In the genomic region with DNA sequence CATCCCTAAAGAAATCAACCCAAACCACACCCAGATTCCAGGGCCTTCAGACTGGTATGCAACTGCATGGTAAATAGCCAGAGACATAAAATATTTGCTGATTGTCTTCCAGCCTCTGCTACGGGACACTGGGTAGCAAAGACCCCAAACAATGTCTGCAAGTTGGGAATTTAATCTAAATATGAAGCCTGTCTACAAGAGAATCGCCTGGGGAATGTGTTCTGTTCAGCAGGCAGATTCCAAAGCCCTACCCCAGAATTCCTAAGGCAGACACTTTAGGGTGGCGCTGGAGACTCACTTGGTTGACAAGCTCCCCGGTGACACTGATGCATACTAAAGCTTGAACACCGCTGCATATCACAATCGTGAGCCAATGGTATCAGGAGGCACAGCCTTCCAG, we compare ENCODE assay signal across 20 cellular contexts.
"Had no signal": no experiment of that assay in that cellular context is flagged by ENCODE, and none has a peak within 500 bp of the region (broad histone marks: within the 10 kb centered on the region; RNA-seq: fewer than 3 reads in every experiment).

No MANE protein-coding gene starts in this region.

- DNase-seq: esophagus squamous epithelium; foreskin fibroblast; kidney; left cardiac atrium; left ventricle myocardium inferior; lower lobe of right lung; mesenchymal stem cell; naive thymus-derived CD4-positive, alpha-beta T cell; nephron progenitor cell; posterior cingulate gyrus; stimulated activated CD4-positive, alpha-beta T cell treated with anti-CD3 and anti-CD28 coated beads, Interleukin-2, amount 100 ng/mL, for 24 hours; stimulated activated CD4-positive, alpha-beta T cell treated with anti-CD3 and anti-CD28 coated beads, Interleukin-4, amount 100 ng/mL, for 4 hours; stimulated activated naive CD4-positive, alpha-beta T cell; stomach; substantia nigra; transverse colon had no signal

- H3K36me3 ChIP-seq: esophagus squamous epithelium, left ventricle myocardium inferior, lower lobe of right lung, neutrophil, stomach, thoracic aorta, transverse colon had no signal

- H3K27me3 ChIP-seq: esophagus squamous epithelium, neutrophil, stomach, transverse colon had no signal

- H3K4me3 ChIP-seq: esophagus squamous epithelium, left ventricle myocardium inferior, lower lobe of right lung, skin epidermis, stomach, thoracic aorta, transverse colon had no signal

- H3K9me3 ChIP-seq: esophagus squamous epithelium, left ventricle myocardium inferior, lower lobe of right lung, neutrophil, stomach, thoracic aorta, transverse colon had no signal

- H3K27ac ChIP-seq: esophagus squamous epithelium, left ventricle myocardium inferior, lower lobe of right lung, neutrophil, skin epidermis, stomach, thoracic aorta, transverse colon had no signal

- ATAC-seq: left cardiac atrium; lower lobe of right lung; naive thymus-derived CD4-positive, alpha-beta T cell; sciatic nerve had no signal

- H3K4me1 ChIP-seq: left ventricle myocardium inferior, lower lobe of right lung, stomach, transverse colon had no signal
